In the genomic region with DNA sequence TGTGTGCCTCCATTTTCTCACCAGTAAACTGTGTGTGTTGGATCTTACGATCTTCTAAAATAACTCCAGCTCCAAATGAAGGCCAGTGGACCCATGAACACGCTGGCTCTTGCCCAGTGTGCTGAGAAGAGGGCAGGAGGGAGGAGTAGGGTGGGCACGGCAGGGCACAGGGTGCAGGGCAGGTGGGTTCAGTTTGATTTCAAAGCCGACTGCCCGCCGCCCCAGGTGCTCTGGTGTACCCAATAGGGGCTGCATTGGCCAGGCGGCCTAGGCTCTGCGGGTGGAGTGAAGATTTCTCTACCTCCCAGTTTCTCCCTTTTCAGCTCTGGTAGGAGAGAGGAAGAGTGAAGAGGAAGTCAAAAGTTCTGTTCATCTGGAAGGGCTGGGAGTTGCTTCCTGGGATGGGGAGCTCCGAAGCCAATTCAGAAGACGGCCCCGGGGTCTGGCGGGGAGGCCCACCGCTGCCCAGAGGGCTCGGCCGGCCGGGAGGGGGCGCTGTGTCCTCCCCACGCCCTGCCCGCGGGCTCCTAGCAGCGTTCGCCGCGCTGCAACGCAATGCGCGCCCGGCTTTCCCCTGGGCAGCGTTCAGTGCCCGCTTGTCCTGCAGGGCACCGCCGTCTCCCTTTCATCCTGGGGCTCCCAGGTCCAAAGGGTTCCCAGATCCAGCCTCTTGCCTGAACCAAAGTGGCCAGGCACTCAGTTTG, we compare ENCODE assay signal across 8 cellular contexts. TPM values are rescaled to one million over a fixed set of nuclear protein-coding genes. Genes with fewer than 3 reads are reported as not detected.
DNase-seq lines count a peak whose midpoint lies in the region; ATAC-seq and TF ChIP-seq lines count a peak whose summit lies in the region.

No MANE protein-coding gene starts in this region.

- peaks cover 77% of the 10 kb centered on the region for H3K27me3 Mint-ChIP-seq in neural crest cell (ENCODE audit: low read depth)

- H3K36me3 ChIP-seq in ectodermal cell (ENCODE audit: control insufficient read depth, insufficient read depth, low read length) = no peaks in the 10 kb centered on the region
- H3K36me3 ChIP-seq in transverse colon = no peaks in the 10 kb centered on the region

- TF ChIP-seq POLR2A in transverse colon (IDR thresholded peaks at IDR 0.05) (no peak), GM18505 (IDR thresholded peaks at IDR 0.05; ENCODE audit: borderline replicate concordance, extremely low read depth, insufficient read depth, insufficient read length) (no peak)

- H3K4me1 ChIP-seq in ectodermal cell (ENCODE audit: control insufficient read depth, insufficient read depth, low read length) (peaks cover 2% of the 10 kb centered on the region), transverse colon (peaks cover 8 to 24% (median 23%) of the 10 kb centered on the region in 4 donors)

- no peaks in the 10 kb centered on the region for H3K9me3 Mint-ChIP-seq in neural crest cell

- in situ Hi-C loops in transverse colon (cut with MboI; ENCODE audit: low pct_ligation_motif_present in 1 of 4, low pct_unique_long_range_greater_than_20kb in 1 of 4, low sequenced_read_pairs in 3 of 4) = no loop called here

- H3K4me3 Mint-ChIP-seq in neural crest cell = peak overlapping the region; percentile 94

- DNase-seq in activated CD4-positive, alpha-beta T cell treated with anti-CD3 and anti-CD28 coated beads for 24 hours (ENCODE audit: low read depth in 2 of 2) = peak; percentile 25 to 34
- DNase-seq in activated CD4-positive, alpha-beta T cell treated with anti-CD3 and anti-CD28 coated beads, Interleukin-2, amount 50 U/mL, for 4 hours = no peak
- DNase-seq in neural crest cell (ENCODE audit: low read depth, low spot score) (peak; percentile 73), transverse colon (no peak)

- H3K4me3 ChIP-seq in ectodermal cell (ENCODE audit: insufficient read depth, low read depth, low read length) = peak overlapping the region; percentile 48
- H3K4me3 ChIP-seq in transverse colon = peak overlapping the region in 2 of 4 donors; percentile 34 to 53

- H3K27ac ChIP-seq in VCaP = peak overlapping the region; percentile 55; the same call in 1 of the 2 replicates
- no peak overlapping the region for H3K27ac ChIP-seq in ectodermal cell (ENCODE audit: insufficient read depth, low read depth, low read length, poor library complexity, severe bottlenecking)
- no peak overlapping the region for H3K27ac ChIP-seq in transverse colon

- 22 to 23% methylated on average over 32 of the region's 32 CpGs for WGBS in ectodermal cell, 2 experiments
- 31% methylated on average over 20 of the region's 32 CpGs; no CpG with 5 or more reads in 1 of the 2 donors for WGBS in transverse colon (ENCODE audit: low coverage in 1 of 2), 2 donors

- intact Hi-C loops in transverse colon (cut with DNase I; ENCODE audit: low total_unique reads) = no loop called here

- H3K4me1 Mint-ChIP-seq in neural crest cell = peaks cover 16% of the 10 kb centered on the region

- no peaks in the 10 kb centered on the region for H3K9me3 ChIP-seq in ectodermal cell (ENCODE audit: control insufficient read depth, low read length)
- no peaks in the 10 kb centered on the region for H3K9me3 ChIP-seq in transverse colon

- no peak overlapping the region for H3K27ac Mint-ChIP-seq in neural crest cell (ENCODE audit: unreplicated experiment)

- TF ChIP-seq CTCF in VCaP (conservative IDR thresholded peaks at IDR 0.05) (peak; percentile 96), neural crest cell (conservative IDR thresholded peaks at IDR 0.05) (peak; percentile 78), transverse colon (IDR thresholded peaks at IDR 0.05) (peak in 3 of 5 experiments; percentile 26 to 41 (median 39))

- H3K27me3 ChIP-seq in ectodermal cell (ENCODE audit: control insufficient read depth, insufficient read depth, low read length, poor library complexity, severe bottlenecking) = peaks cover 66% of the 10 kb centered on the region
- peaks cover 81% of the 10 kb centered on the region for H3K27me3 ChIP-seq in transverse colon

- no peak for TF ChIP-seq EP300 in transverse colon (IDR thresholded peaks at IDR 0.05; ENCODE audit: low read depth)

- no peak for ATAC-seq in GM18505 (IDR thresholded peaks at IDR 0.05; ENCODE audit: unreplicated experiment)
- no peak for ATAC-seq in HG03342 (IDR thresholded peaks at IDR 0.05; ENCODE audit: unreplicated experiment)

- no peaks in the 10 kb centered on the region for H3K36me3 Mint-ChIP-seq in neural crest cell (ENCODE audit: low read depth)

RNA-seq across cellular contexts. Expression of a gene that starts 1.1 kb away (rescaled TPM):
- polyA plus RNA-seq in ectodermal cell (2013, experiment 1 of 4) = 1.5 TPM
- 1.2 TPM for polyA plus RNA-seq in ectodermal cell (2013, experiment 2 of 4)
- polyA plus RNA-seq in ectodermal cell (2013, experiment 3 of 4) = 0.85 TPM
- polyA plus RNA-seq in ectodermal cell (2013, experiment 4 of 4) = 1.3 TPM
- total RNA-seq in neural crest cell (0.41 and 1.1 TPM in 2 replicates), transverse colon (not detected)

Comparison
In these comparisons a context has a peak if more than half of its experiments do, and no peak if none do; other contexts are left out.
1. DNase-seq: peak in activated CD4-positive, alpha-beta T cell treated with anti-CD3 and anti-CD28 coated beads for 24 hours (2 of 2) and neural crest cell (single experiment); none in activated CD4-positive, alpha-beta T cell treated with anti-CD3 and anti-CD28 coated beads, Interleukin-2, amount 50 U/mL, for 4 hours (0 of 2) and transverse colon (single experiment).
2. CTCF ChIP-seq: peak in every context shown above with its lines; median percentile 96 in VCaP; 78 in neural crest cell; 39 in transverse colon.